18 cellular contexts compared by ENCODE assay signal in the genomic region with DNA sequence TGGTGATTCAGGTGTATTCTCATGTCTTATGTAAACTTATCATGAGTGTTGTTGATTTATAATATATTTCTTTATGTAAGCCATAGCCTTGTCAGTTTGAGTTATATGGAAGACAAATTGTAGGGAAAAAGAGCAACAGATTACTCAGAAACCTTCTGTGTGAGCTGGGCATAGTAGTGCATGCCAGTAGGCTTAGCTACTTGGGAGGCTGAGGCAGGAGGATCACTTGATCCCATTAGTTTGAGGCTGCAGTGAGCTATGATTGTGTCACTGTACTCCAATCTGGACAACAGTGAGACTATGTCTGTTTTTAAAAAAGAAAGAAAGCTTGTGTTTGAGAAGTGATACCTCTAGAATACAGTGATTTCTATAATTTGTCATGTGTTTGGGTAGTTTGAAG. TPM values are rescaled to one million over a fixed set of nuclear protein-coding genes. Genes with fewer than 3 reads are reported as not detected.
DNase-seq lines count a peak whose midpoint lies in the region; ATAC-seq, FAIRE-seq and TF ChIP-seq lines count a peak whose summit lies in the region.
"Had no signal": no experiment of that assay in that cellular context is flagged by ENCODE, and none has a peak within 500 bp of the region (broad histone marks: within the 10 kb centered on the region; RNA-seq: fewer than 3 reads in every experiment).

No MANE protein-coding gene starts in this region.

- no peak for ATAC-seq in GM18519 (IDR thresholded peaks at IDR 0.05; ENCODE audit: low FRiP score, unreplicated experiment)

- H3K9me1 ChIP-seq in endothelial cell of umbilical vein (replicated peaks; ENCODE audit: control insufficient read depth, extremely low read depth, insufficient read depth, low read length) = no peaks in the 10 kb centered on the region

- BruUV-seq in endothelial cell of umbilical vein (replicated peaks; lab: Mats Ljungman, UMichigan) = no TSS peak

- no peak for FAIRE-seq in endothelial cell of umbilical vein (lab: Jason Lieb, UNC)
- FAIRE-seq: H1 had no signal

- H3K79me2 ChIP-seq in MM.1S (ENCODE audit: low read length) (peaks cover 67% of the 10 kb centered on the region), endothelial cell of umbilical vein (ENCODE audit: control insufficient read depth, insufficient read depth, low read length) (peaks cover 27% of the 10 kb centered on the region)

- H3F3A ChIP-seq in MM.1S (ENCODE audit: insufficient read depth, low read length) = peaks cover 10% of the 10 kb centered on the region; the same call in 1 of the 2 replicates

- H3K36me3 ChIP-seq in left ventricle myocardium inferior (peaks cover 33% of the 10 kb centered on the region), MM.1S (replicated peaks; ENCODE audit: insufficient read depth, low read length) (peaks cover 6% of the 10 kb centered on the region; the same call in 1 of the 2 replicates), endothelial cell of umbilical vein (ENCODE audit: control insufficient read depth in 2 of 2, extremely low read depth in 1 of 2, insufficient read depth in 2 of 2, low read length in 2 of 2) (no peaks in the 10 kb centered on the region), ovary (no peaks in the 10 kb centered on the region)
- H3K36me3 ChIP-seq: breast epithelium had no signal

- DNase-seq in left ventricle myocardium inferior (no peak), cardiac septum (ENCODE audit: low spot score) (no peak), MM.1S (no peak), endothelial cell of umbilical vein (ENCODE audit: low read depth, low spot score) (no peak), ovary (no peak), hepatic stellate cell (ENCODE audit: low spot score) (no peak), SHP77 (lab: John Stamatoyannopoulos, UW) (no peak)
- DNase-seq: activated naive CD8-positive, alpha-beta T cell treated with anti-CD3 and anti-CD28 coated beads, Interleukin-2, amount 10 ng/mL, durations not matched to agents 7 days and 5 days; CD4-positive, alpha-beta memory T cell; DMS53; hypothalamus; NCI-H1417 treated with DMSO at 0.1 percent for 48 hours; NCI-H524 treated with DMSO at 0.1 percent for 48 hours; stimulated activated CD4-positive, alpha-beta T cell treated with anti-CD3 and anti-CD28 coated beads, Interleukin-2, amount 100 ng/mL, for 24 hours; T1000 had no signal

- H3K4me3 ChIP-seq in left ventricle myocardium inferior (peak overlapping the region; percentile 81), MM.1S (ENCODE audit: low read length) (no peak overlapping the region), endothelial cell of umbilical vein (replicated peaks in 1 of 3; ENCODE audit: insufficient read depth in 1 of 3, low read depth in 1 of 3, low read length in 3 of 3) (no peak overlapping the region), ovary (no peak overlapping the region)

- H2AFZ ChIP-seq in MM.1S (ENCODE audit: low read length) (no peak overlapping the region), endothelial cell of umbilical vein (ENCODE audit: low read depth, low read length) (no peak overlapping the region)

- H3K9me2 ChIP-seq in MM.1S (replicated peaks; ENCODE audit: insufficient read depth, low read length) = no peaks in the 10 kb centered on the region

- dilution Hi-C loops in endothelial cell of umbilical vein (cut with MboI; ENCODE audit: extremely low pct_ligation_motif_present, low sequenced_read_pairs) = no loop called here

- TF ChIP-seq CTCF in left ventricle myocardium inferior (IDR thresholded peaks at IDR 0.05; ENCODE audit: borderline replicate concordance) (no peak), MM.1S (IDR thresholded peaks at IDR 0.05; ENCODE audit: low read length) (no peak), endothelial cell of umbilical vein (IDR thresholded peaks at IDR 0.05; ENCODE audit: extremely low read depth in 1 of 2, insufficient read depth in 1 of 2, low read depth in 1 of 2, low read length in 2 of 2) (no peak), ovary (IDR thresholded peaks at IDR 0.05) (no peak)

- intact Hi-C loops in left ventricle myocardium inferior (cut with micrococcal nuclease) = loop anchor here (5.0 kb wide), 1 partner anchor 83 kb away; the partner anchor contains the start of gene PCF11
- intact Hi-C loops in cardiac septum (cut with DNase I) = loop anchor here (2.0 to 10.0 kb wide), 5 partner anchors 42 to 172 kb away; partner anchors contain the start of genes ANKRD42, DDIAS and PRCP
- intact Hi-C loops in endothelial cell of umbilical vein (cut with micrococcal nuclease) = loop anchor here (5.0 kb wide), 1 partner anchor 207 kb away; no protein-coding TSS in a partner anchor
- intact Hi-C loops in ovary (cut with DNase I) = loop anchor here in 3 of 4 donors (2.0 to 10.0 kb wide), 6 partner anchors 37 to 173 kb away; partner anchors contain the start of genes PCF11 (in 2 of the 3), DDIAS (in 1 of the 3) and PRCP (in 1 of the 3)

- H3K9me3 ChIP-seq in left ventricle myocardium inferior (replicated peaks) (no peaks in the 10 kb centered on the region), MM.1S (replicated peaks; ENCODE audit: insufficient read depth, low read length) (no peaks in the 10 kb centered on the region), endothelial cell of umbilical vein (replicated peaks; ENCODE audit: control insufficient read depth, insufficient read depth, low read length) (no peaks in the 10 kb centered on the region), ovary (no peaks in the 10 kb centered on the region)
- H3K9me3 ChIP-seq: breast epithelium had no signal

- no peak for TF ChIP-seq POLR2A in endothelial cell of umbilical vein (IDR thresholded peaks at IDR 0.05; ENCODE audit: low read depth, low read length)
- TF ChIP-seq POLR2A in ovary (IDR thresholded peaks at IDR 0.05) = no peak

- H3K27me3 ChIP-seq in left ventricle myocardium inferior (ENCODE audit: low read depth) = no peaks in the 10 kb centered on the region
- no peaks in the 10 kb centered on the region for H3K27me3 ChIP-seq in MM.1S (replicated peaks; ENCODE audit: insufficient read depth, low read length)
- H3K27me3 ChIP-seq in endothelial cell of umbilical vein (ENCODE audit: control insufficient read depth in 2 of 2, insufficient read depth in 2 of 2, low read length in 2 of 2) = no peaks in the 10 kb centered on the region
- H3K27me3 ChIP-seq in ovary = no peaks in the 10 kb centered on the region
- H3K27me3 ChIP-seq: breast epithelium had no signal

- H3K4me2 ChIP-seq in MM.1S (ENCODE audit: low read depth, low read length) = peak overlapping the region; percentile 70; the same call in 1 of the 2 replicates
- peak overlapping the region; percentile 83 for H3K4me2 ChIP-seq in endothelial cell of umbilical vein (ENCODE audit: insufficient read depth, low read length)

- CTCF ChIA-PET in endothelial cell of umbilical vein (lab: Charles Lee) = interaction anchor here (1.4 kb wide), 1 partner anchor 12 kb away, joined by 4 read pairs; no protein-coding TSS in a partner anchor

- H3K9ac ChIP-seq in MM.1S (ENCODE audit: low read length) = no peak overlapping the region
- no peak overlapping the region for H3K9ac ChIP-seq in endothelial cell of umbilical vein (replicated peaks; ENCODE audit: extremely low read depth, insufficient read depth, low read length)

- H4K20me1 ChIP-seq in MM.1S (ENCODE audit: insufficient read depth, low read length) (no peaks in the 10 kb centered on the region), endothelial cell of umbilical vein (replicated peaks; ENCODE audit: control insufficient read depth, extremely low read depth, insufficient read depth, low read length) (no peaks in the 10 kb centered on the region)

- H3K27ac ChIP-seq in left ventricle myocardium inferior (replicated peaks) (no peak overlapping the region), MM.1S (ENCODE audit: low read length) (no peak overlapping the region), endothelial cell of umbilical vein (ENCODE audit: insufficient read depth, low read depth, low read length) (no peak overlapping the region), ovary (no peak overlapping the region)

- H3K4me1 ChIP-seq in left ventricle myocardium inferior = peaks cover 79% of the 10 kb centered on the region
- peaks cover 34% of the 10 kb centered on the region for H3K4me1 ChIP-seq in MM.1S (ENCODE audit: low read length)
- peaks cover 28% of the 10 kb centered on the region for H3K4me1 ChIP-seq in endothelial cell of umbilical vein (ENCODE audit: control insufficient read depth, extremely low read depth, insufficient read depth, low read length)
- H3K4me1 ChIP-seq in ovary (ENCODE audit: insufficient read depth) = peaks cover 7% of the 10 kb centered on the region

- no peak for TF ChIP-seq EP300 in ovary (IDR thresholded peaks at IDR 0.05)

- POLR2A ChIA-PET in endothelial cell of umbilical vein (lab: Charles Lee) = no interaction called here

TF ChIP-seq in endothelial cell of umbilical vein, 7 proteins besides CTCF, POLR2A, EP300 and RAD21:
- TF ChIP-seq MYC (IDR thresholded peaks at IDR 0.05; ENCODE audit: low read depth, low read length) (no peak), POLR2AphosphoS5 (IDR thresholded peaks at IDR 0.05; ENCODE audit: insufficient read depth, low read depth, low read length) (no peak), GATA2 (IDR thresholded peaks at IDR 0.05; ENCODE audit: insufficient read depth, insufficient read length, low read depth, low read length) (no peak), FOS (IDR thresholded peaks at IDR 0.05; ENCODE audit: borderline replicate concordance, insufficient read depth, low read length) (no peak)

RNA-seq across cellular contexts. Expression of gene RAB30, which starts 2.2 kb away (rescaled TPM):
- total RNA-seq in left ventricle myocardium inferior = 24.7 TPM
- 21.0 TPM for total RNA-seq in cardiac septum
- total RNA-seq in endothelial cell of umbilical vein = 14.6 and 18.4 TPM in 2 replicates
- polyA plus RNA-seq in endothelial cell of umbilical vein = 3.1 and 4.1 TPM in 2 replicates
- polyA plus RNA-seq in endothelial cell of umbilical vein (2011; cell fraction: cytosol; rRNA removed) = 5.2 and 5.7 TPM in 2 replicates
- polyA plus RNA-seq in endothelial cell of umbilical vein (2011; cell fraction: nucleus; rRNA removed) = 11.7 and 13.3 TPM in 2 replicates
- 16.4 and 21.1 TPM in 2 replicates for polyA plus RNA-seq in endothelial cell of umbilical vein (2012)
- 23.1 and 27.7 TPM in 2 replicates for polyA minus RNA-seq in endothelial cell of umbilical vein
- polyA minus RNA-seq in endothelial cell of umbilical vein (2011; cell fraction: cytosol; rRNA and poly(A)+ RNA removed) = 12.0 TPM
- 17.1 and 23.0 TPM in 2 replicates for polyA minus RNA-seq in endothelial cell of umbilical vein (2011; cell fraction: nucleus; rRNA and poly(A)+ RNA removed)
- total RNA-seq in ovary = 10 to 100 TPM in 6 of 7 donors, 1 to 10 TPM in 1; 9.0 to 30.4 (median 22.7) TPM
- polyA plus RNA-seq in ovary = 10 to 100 TPM in 1 of 2 donors, 1 to 10 TPM in 1; 6.8 to 27.4 TPM
